In genomic region chr3:10459954-10460754, GRCh38 we compare ENCODE assay signal across 1 cellular context.
A peak's percentile ranks its signal among the peaks of the same experiment; 100 is the strongest.
TF ChIP-seq lines count a peak whose summit lies in the region.

No MANE protein-coding gene starts in this region.

TF ChIP-seq in HepG2, 621 proteins besides CTCF, POLR2A, EP300 and RAD21 (continued from another document and continues in another):
- peak; percentile 71 for TF ChIP-seq GATAD2A (CRISPR knock-in tag; IDR thresholded peaks at IDR 0.05)
- TF ChIP-seq ZNF432 (CRISPR knock-in tag; IDR thresholded peaks at IDR 0.05; ENCODE audit: borderline replicate concordance) = peak; percentile 64; the same call in 1 of the 2 replicates
- TF ChIP-seq IRX3 (CRISPR knock-in tag; IDR thresholded peaks at IDR 0.05; ENCODE audit: borderline replicate concordance, low read depth) = peak; percentile 99
- TF ChIP-seq FOXP1 (IDR thresholded peaks at IDR 0.05) = no peak
- TF ChIP-seq FOXP1 (CRISPR knock-in tag; IDR thresholded peaks at IDR 0.05) = peak; percentile 56; the same call in 1 of the 2 replicates
- TF ChIP-seq MIXL1 (CRISPR knock-in tag; IDR thresholded peaks at IDR 0.05) = peak; percentile 97
- TF ChIP-seq TEAD2 (CRISPR knock-in tag; IDR thresholded peaks at IDR 0.05) = peak; percentile 98
- peak; percentile 69 for TF ChIP-seq SP5 (CRISPR knock-in tag; IDR thresholded peaks at IDR 0.05; ENCODE audit: borderline replicate concordance, low read depth)
- TF ChIP-seq PCBP2 (optimal IDR thresholded peaks at IDR 0.05; ENCODE audit: low read depth, low read length, poor library complexity, severe bottlenecking) = no peak
- TF ChIP-seq, protein P1, sequence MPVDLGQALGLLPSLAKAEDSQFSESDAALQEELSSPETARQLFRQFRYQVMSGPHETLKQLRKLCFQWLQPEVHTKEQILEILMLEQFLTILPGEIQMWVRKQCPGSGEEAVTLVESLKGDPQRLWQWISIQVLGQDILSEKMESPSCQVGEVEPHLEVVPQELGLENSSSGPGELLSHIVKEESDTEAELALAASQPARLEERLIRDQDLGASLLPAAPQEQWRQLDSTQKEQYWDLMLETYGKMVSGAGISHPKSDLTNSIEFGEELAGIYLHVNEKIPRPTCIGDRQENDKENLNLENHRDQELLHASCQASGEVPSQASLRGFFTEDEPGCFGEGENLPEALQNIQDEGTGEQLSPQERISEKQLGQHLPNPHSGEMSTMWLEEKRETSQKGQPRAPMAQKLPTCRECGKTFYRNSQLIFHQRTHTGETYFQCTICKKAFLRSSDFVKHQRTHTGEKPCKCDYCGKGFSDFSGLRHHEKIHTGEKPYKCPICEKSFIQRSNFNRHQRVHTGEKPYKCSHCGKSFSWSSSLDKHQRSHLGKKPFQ (CRISPR knock-in tag; IDR thresholded peaks at IDR 0.05; ENCODE audit: insufficient replicate concordance) = peak; percentile 81
- no peak for TF ChIP-seq ZNF678 (CRISPR knock-in tag; IDR thresholded peaks at IDR 0.05)
- peak; percentile 100 for TF ChIP-seq MXD4 (CRISPR knock-in tag; IDR thresholded peaks at IDR 0.05)
- TF ChIP-seq ZNF337 (CRISPR knock-in tag; IDR thresholded peaks at IDR 0.05; ENCODE audit: borderline replicate concordance, low read depth) = peak; percentile 61; the same call in 1 of the 2 replicates
- TF ChIP-seq ZNF879 (CRISPR knock-in tag; IDR thresholded peaks at IDR 0.05) = peak; percentile 96
- peak; percentile 75 for TF ChIP-seq ZGPAT (CRISPR knock-in tag; IDR thresholded peaks at IDR 0.05)
- peak; percentile 43; the same call in 1 of the 2 replicates for TF ChIP-seq RXRA (CRISPR knock-in tag; IDR thresholded peaks at IDR 0.05)
- peak; percentile 83 for TF ChIP-seq ZNF263 (CRISPR knock-in tag; IDR thresholded peaks at IDR 0.05)
- TF ChIP-seq, protein P2, sequence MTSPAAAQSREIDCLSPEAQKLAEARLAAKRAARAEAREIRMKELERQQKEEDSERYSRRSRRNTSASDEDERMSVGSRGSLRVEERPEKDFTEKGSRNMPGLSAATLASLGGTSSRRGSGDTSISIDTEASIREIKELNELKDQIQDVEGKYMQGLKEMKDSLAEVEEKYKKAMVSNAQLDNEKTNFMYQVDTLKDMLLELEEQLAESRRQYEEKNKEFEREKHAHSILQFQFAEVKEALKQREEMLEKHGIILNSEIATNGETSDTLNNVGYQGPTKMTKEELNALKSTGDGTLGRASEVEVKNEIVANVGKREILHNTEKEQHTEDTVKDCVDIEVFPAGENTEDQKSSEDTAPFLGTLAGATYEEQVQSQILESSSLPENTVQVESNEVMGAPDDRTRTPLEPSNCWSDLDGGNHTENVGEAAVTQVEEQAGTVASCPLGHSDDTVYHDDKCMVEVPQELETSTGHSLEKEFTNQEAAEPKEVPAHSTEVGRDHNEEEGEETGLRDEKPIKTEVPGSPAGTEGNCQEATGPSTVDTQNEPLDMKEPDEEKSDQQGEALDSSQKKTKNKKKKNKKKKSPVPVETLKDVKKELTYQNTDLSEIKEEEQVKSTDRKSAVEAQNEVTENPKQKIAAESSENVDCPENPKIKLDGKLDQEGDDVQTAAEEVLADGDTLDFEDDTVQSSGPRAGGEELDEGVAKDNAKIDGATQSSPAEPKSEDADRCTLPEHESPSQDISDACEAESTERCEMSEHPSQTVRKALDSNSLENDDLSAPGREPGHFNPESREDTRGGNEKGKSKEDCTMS (CRISPR knock-in tag; conservative IDR thresholded peaks at IDR 0.05) = peak; percentile 95
- no peak for TF ChIP-seq ZNF710 (CRISPR knock-in tag; IDR thresholded peaks at IDR 0.05; ENCODE audit: borderline replicate concordance)
- 0 out of 2 replicates have a peak, but pooled peaks have one; percentile 24 for TF ChIP-seq ZNF354B (CRISPR knock-in tag; IDR thresholded peaks at IDR 0.05)
- TF ChIP-seq, protein P3, sequence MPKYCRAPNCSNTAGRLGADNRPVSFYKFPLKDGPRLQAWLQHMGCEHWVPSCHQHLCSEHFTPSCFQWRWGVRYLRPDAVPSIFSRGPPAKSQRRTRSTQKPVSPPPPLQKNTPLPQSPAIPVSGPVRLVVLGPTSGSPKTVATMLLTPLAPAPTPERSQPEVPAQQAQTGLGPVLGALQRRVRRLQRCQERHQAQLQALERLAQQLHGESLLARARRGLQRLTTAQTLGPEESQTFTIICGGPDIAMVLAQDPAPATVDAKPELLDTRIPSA (CRISPR knock-in tag; IDR thresholded peaks at IDR 0.05; ENCODE audit: borderline replicate concordance) = peak; percentile 86; the same call in 1 of the 2 replicates
- peak; percentile 98 for TF ChIP-seq ZSCAN12 (CRISPR knock-in tag; IDR thresholded peaks at IDR 0.05)
- TF ChIP-seq HINFP (CRISPR knock-in tag; IDR thresholded peaks at IDR 0.05; ENCODE audit: low read depth) = 0 out of 2 replicates have a peak, but pooled peaks have one; percentile 39
- TF ChIP-seq, protein P4, sequence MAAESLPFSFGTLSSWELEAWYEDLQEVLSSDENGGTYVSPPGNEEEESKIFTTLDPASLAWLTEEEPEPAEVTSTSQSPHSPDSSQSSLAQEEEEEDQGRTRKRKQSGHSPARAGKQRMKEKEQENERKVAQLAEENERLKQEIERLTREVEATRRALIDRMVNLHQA (CRISPR knock-in tag; IDR thresholded peaks at IDR 0.05) = peak; percentile 87; the same call in 1 of the 2 replicates
- TF ChIP-seq ZNF510 (CRISPR knock-in tag; IDR thresholded peaks at IDR 0.05; ENCODE audit: low read depth) = peak; percentile 86; the same call in 1 of the 2 replicates
- TF ChIP-seq CC2D1A (CRISPR knock-in tag; IDR thresholded peaks at IDR 0.05) = peak; percentile 83; the same call in 1 of the 2 replicates
- TF ChIP-seq, protein P5, sequence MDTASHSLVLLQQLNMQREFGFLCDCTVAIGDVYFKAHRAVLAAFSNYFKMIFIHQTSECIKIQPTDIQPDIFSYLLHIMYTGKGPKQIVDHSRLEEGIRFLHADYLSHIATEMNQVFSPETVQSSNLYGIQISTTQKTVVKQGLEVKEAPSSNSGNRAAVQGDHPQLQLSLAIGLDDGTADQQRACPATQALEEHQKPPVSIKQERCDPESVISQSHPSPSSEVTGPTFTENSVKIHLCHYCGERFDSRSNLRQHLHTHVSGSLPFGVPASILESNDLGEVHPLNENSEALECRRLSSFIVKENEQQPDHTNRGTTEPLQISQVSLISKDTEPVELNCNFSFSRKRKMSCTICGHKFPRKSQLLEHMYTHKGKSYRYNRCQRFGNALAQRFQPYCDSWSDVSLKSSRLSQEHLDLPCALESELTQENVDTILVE (CRISPR knock-in tag; IDR thresholded peaks at IDR 0.05) = peak; percentile 98
- peak; percentile 97 for TF ChIP-seq TFE3 (CRISPR knock-in tag; IDR thresholded peaks at IDR 0.05)
- TF ChIP-seq ZNF253 (CRISPR knock-in tag; IDR thresholded peaks at IDR 0.05; ENCODE audit: borderline replicate concordance) = peak; percentile 92; the same call in 1 of the 2 replicates
- TF ChIP-seq, protein P6, sequence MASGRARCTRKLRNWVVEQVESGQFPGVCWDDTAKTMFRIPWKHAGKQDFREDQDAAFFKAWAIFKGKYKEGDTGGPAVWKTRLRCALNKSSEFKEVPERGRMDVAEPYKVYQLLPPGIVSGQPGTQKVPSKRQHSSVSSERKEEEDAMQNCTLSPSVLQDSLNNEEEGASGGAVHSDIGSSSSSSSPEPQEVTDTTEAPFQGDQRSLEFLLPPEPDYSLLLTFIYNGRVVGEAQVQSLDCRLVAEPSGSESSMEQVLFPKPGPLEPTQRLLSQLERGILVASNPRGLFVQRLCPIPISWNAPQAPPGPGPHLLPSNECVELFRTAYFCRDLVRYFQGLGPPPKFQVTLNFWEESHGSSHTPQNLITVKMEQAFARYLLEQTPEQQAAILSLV (CRISPR knock-in tag; IDR thresholded peaks at IDR 0.05; ENCODE audit: borderline replicate concordance) = peak; percentile 99
- TF ChIP-seq HNF4A (CRISPR knock-in tag; IDR thresholded peaks at IDR 0.05) = 0 out of 2 replicates have a peak, but pooled peaks have one; percentile 16
- TF ChIP-seq KLF11 (CRISPR knock-in tag; IDR thresholded peaks at IDR 0.05) = peak; percentile 99
- TF ChIP-seq, protein P7, sequence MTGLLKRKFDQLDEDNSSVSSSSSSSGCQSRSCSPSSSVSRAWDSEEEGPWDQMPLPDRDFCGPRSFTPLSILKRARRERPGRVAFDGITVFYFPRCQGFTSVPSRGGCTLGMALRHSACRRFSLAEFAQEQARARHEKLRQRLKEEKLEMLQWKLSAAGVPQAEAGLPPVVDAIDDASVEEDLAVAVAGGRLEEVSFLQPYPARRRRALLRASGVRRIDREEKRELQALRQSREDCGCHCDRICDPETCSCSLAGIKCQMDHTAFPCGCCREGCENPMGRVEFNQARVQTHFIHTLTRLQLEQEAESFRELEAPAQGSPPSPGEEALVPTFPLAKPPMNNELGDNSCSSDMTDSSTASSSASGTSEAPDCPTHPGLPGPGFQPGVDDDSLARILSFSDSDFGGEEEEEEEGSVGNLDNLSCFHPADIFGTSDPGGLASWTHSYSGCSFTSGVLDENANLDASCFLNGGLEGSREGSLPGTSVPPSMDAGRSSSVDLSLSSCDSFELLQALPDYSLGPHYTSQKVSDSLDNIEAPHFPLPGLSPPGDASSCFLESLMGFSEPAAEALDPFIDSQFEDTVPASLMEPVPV (CRISPR knock-in tag; IDR thresholded peaks at IDR 0.05) = no peak; the same call in 1 of the 2 replicates
- peak; percentile 63 for TF ChIP-seq ZBTB7B (CRISPR knock-in tag; IDR thresholded peaks at IDR 0.05)
- TF ChIP-seq, protein P8, sequence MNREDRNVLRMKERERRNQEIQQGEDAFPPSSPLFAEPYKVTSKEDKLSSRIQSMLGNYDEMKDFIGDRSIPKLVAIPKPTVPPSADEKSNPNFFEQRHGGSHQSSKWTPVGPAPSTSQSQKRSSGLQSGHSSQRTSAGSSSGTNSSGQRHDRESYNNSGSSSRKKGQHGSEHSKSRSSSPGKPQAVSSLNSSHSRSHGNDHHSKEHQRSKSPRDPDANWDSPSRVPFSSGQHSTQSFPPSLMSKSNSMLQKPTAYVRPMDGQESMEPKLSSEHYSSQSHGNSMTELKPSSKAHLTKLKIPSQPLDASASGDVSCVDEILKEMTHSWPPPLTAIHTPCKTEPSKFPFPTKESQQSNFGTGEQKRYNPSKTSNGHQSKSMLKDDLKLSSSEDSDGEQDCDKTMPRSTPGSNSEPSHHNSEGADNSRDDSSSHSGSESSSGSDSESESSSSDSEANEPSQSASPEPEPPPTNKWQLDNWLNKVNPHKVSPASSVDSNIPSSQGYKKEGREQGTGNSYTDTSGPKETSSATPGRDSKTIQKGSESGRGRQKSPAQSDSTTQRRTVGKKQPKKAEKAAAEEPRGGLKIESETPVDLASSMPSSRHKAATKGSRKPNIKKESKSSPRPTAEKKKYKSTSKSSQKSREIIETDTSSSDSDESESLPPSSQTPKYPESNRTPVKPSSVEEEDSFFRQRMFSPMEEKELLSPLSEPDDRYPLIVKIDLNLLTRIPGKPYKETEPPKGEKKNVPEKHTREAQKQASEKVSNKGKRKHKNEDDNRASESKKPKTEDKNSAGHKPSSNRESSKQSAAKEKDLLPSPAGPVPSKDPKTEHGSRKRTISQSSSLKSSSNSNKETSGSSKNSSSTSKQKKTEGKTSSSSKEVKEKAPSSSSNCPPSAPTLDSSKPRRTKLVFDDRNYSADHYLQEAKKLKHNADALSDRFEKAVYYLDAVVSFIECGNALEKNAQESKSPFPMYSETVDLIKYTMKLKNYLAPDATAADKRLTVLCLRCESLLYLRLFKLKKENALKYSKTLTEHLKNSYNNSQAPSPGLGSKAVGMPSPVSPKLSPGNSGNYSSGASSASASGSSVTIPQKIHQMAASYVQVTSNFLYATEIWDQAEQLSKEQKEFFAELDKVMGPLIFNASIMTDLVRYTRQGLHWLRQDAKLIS (CRISPR knock-in tag; IDR thresholded peaks at IDR 0.05) = no peak
- peak; percentile 93; the same call in 1 of the 2 replicates for TF ChIP-seq ZC3H13 (CRISPR knock-in tag; IDR thresholded peaks at IDR 0.05)
- TF ChIP-seq TMF1 (CRISPR knock-in tag; IDR thresholded peaks at IDR 0.05; ENCODE audit: low read depth) = peak; percentile 89
- TF ChIP-seq PITX1 (CRISPR knock-in tag; IDR thresholded peaks at IDR 0.05) = peak; percentile 92
- TF ChIP-seq ZNF619 (CRISPR knock-in tag; IDR thresholded peaks at IDR 0.05) = no peak
- peak; percentile 99 for TF ChIP-seq MXI1 (IDR thresholded peaks at IDR 0.05; ENCODE audit: borderline replicate concordance, low read depth, low read length)
